Comparison of ENCODE assay signal across 23 cellular contexts in genomic region chr5:6228257-6229250, GRCh38.
"Had no signal": no experiment of that assay in that cellular context is flagged by ENCODE, and none has a peak within 500 bp of the region (broad histone marks: within the 10 kb centered on the region; RNA-seq: fewer than 3 reads in every experiment).

No MANE protein-coding gene starts in this region.

- H3K4me1 ChIP-seq: esophagus squamous epithelium, gastroesophageal sphincter, left ventricle myocardium inferior, neural progenitor cell, spleen, thyroid gland, upper lobe of right lung had no signal

- H2AFZ ChIP-seq: neural progenitor cell had no signal

- ATAC-seq: activated naive CD8-positive, alpha-beta T cell treated with anti-CD3 and anti-CD28 coated beads, Interleukin-2, amount 50 U/mL, for 24 hours; gastroesophageal sphincter; naive thymus-derived CD8-positive, alpha-beta T cell; upper lobe of right lung had no signal

- H3K9me3 ChIP-seq: esophagus squamous epithelium, gastroesophageal sphincter, left ventricle myocardium inferior, thyroid gland, upper lobe of right lung had no signal

- H3K4me3 ChIP-seq: esophagus squamous epithelium, gastroesophageal sphincter, left ventricle myocardium inferior, neural progenitor cell, spleen, thyroid gland, upper lobe of right lung had no signal

- H3K36me3 ChIP-seq: esophagus squamous epithelium, gastroesophageal sphincter, left ventricle myocardium inferior, neural progenitor cell, spleen, thyroid gland, upper lobe of right lung had no signal

- H3K9ac ChIP-seq: neural progenitor cell had no signal

- H3K27ac ChIP-seq: esophagus squamous epithelium, gastroesophageal sphincter, left ventricle myocardium inferior, neural progenitor cell, spleen, thyroid gland, upper lobe of right lung had no signal

- H3K4me2 ChIP-seq: neural progenitor cell had no signal

- H3K27me3 ChIP-seq: esophagus squamous epithelium, gastroesophageal sphincter, spleen, thyroid gland, upper lobe of right lung had no signal

- DNase-seq: activated CD4-positive, alpha-beta memory T cell treated with anti-CD3 and anti-CD28 coated beads for 36 hours; activated CD4-positive, alpha-beta T cell treated with anti-CD3 and anti-CD28 coated beads for 48 hours; activated gamma-delta T cell; activated naive CD4-positive, alpha-beta T cell treated with anti-CD3 and anti-CD28 coated beads, Interleukin-2, amount 50 U/mL, for 16 hours; activated naive CD8-positive, alpha-beta T cell treated with anti-CD3 and anti-CD28 coated beads, Interleukin-2, amount 50 U/mL, for 24 hours; activated T-cell treated with anti-CD3 and anti-CD28 coated beads for 4 hours; anterior cingulate cortex; caudate nucleus; dermis blood vessel endothelial cell; effector memory CD4-positive, alpha-beta T cell; esophagus squamous epithelium; hypothalamus; left ventricle myocardium inferior; naive thymus-derived CD8-positive, alpha-beta T cell; spleen; stimulated activated CD4-positive, alpha-beta T cell treated with anti-CD3 and anti-CD28 coated beads, Interleukin-4, amount 100 ng/mL, for 1 hour; stimulated activated naive CD4-positive, alpha-beta T cell treated with Interleukin-2 at 50 U/mL for 16 hours; substantia nigra; thyroid gland; upper lobe of right lung had no signal

- FAIRE-seq: endothelial cell of umbilical vein had no signal
